17 cellular contexts compared by ENCODE assay signal in the genomic region with DNA sequence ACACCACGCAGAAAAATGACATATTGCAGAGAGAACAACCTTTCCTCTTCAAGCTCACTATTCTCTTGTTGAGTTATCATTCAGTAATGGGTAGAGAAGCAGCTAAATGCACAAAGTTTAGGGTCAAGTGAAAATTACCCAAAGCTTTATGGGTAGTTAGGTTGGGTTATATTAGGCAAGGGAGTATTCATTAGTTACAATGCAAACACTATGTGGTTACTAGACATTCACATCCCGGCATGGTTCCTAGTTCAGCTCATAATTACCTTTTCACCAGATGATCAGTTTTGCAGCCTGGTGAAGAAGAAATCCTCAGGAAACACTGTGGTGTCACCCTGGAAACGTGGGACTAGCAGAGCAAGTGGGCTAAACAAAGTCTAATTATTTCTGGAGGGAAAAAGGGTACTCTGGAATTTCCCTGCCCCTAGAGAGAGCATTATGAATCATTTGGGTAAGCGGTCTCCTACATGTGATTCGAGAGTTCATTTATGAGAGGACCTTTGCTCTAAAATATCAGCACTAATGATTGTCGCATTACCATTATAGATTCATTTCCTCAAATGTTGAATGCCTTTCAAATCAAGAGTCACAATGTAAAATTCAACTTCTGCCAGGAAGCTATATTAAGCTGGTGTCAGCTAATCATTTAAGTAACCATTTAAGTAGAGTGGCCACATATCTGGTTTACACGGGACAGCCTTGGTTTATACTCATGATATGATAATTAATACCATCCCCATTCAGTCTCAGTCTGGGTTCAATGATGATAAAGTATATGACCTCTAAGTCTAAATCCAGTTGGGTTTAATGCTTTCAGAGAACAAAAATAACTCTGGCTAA.
A peak's percentile ranks its signal among the peaks of the same experiment; 100 is the strongest.
DNase-seq lines count a peak whose midpoint lies in the region; ATAC-seq, FAIRE-seq and TF ChIP-seq lines count a peak whose summit lies in the region.
"Had no signal": no experiment of that assay in that cellular context is flagged by ENCODE, and none has a peak within 500 bp of the region (broad histone marks: within the 10 kb centered on the region; RNA-seq: fewer than 3 reads in every experiment).

No MANE protein-coding gene starts in this region.

- intact Hi-C loops in left colon (cut with DNase I, micrococcal nuclease) = no loop called here
- intact Hi-C loops in activated CD4-positive, alpha-beta T cell treated with anti-CD3 and anti-CD28 coated beads, Interleukin-2, amount 10 ng/mL, durations not matched to agents 24 days and 14 days (cut with micrococcal nuclease) = no loop called here

- H3K9me3 Mint-ChIP-seq in activated CD4-positive, alpha-beta T cell treated with anti-CD3 and anti-CD28 coated beads, Interleukin-2, amount 10 ng/mL, durations not matched to agents 24 days and 14 days = peaks cover 2% of the 10 kb centered on the region

- no peak for DNase-seq in GM12891 (ENCODE audit: insufficient read length, low spot score)
- DNase-seq in left colon = no peak
- no peak for DNase-seq in G401 (ENCODE audit: low spot score)
- no peak for DNase-seq in activated CD4-positive, alpha-beta T cell treated with anti-CD3 and anti-CD28 coated beads, Interleukin-2, amount 10 ng/mL, durations not matched to agents 24 days and 14 days
- DNase-seq: activated effector memory CD4-positive, alpha-beta T cell treated with anti-CD3 and anti-CD28 coated beads, Interleukin-2, amount 50 U/mL, for 16 hours; cortex of kidney; NCI-H1930; NCI-H82; ovary; small intestine; stomach had no signal

- in situ Hi-C loops in G401 (cut with HindIII; ENCODE audit: low sequenced_read_pairs) = no loop called here

- no peaks in the 10 kb centered on the region for H3K4me1 Mint-ChIP-seq in activated CD4-positive, alpha-beta T cell treated with anti-CD3 and anti-CD28 coated beads, Interleukin-2, amount 10 ng/mL, durations not matched to agents 24 days and 14 days

- H3K4me3 Mint-ChIP-seq in activated CD4-positive, alpha-beta T cell treated with anti-CD3 and anti-CD28 coated beads, Interleukin-2, amount 10 ng/mL, durations not matched to agents 24 days and 14 days = no peak overlapping the region

- H3K27me3 Mint-ChIP-seq in activated CD4-positive, alpha-beta T cell treated with anti-CD3 and anti-CD28 coated beads, Interleukin-2, amount 10 ng/mL, durations not matched to agents 24 days and 14 days = no peaks in the 10 kb centered on the region

- ATAC-seq in GM19452 (IDR thresholded peaks at IDR 0.05; ENCODE audit: unreplicated experiment) (peak; percentile 47), HG02798 (IDR thresholded peaks at IDR 0.05; ENCODE audit: poor library complexity, unreplicated experiment) (peak; percentile 42), HG03565 (IDR thresholded peaks at IDR 0.05; ENCODE audit: unreplicated experiment) (peak; percentile 50), GM21529 (IDR thresholded peaks at IDR 0.05; ENCODE audit: unreplicated experiment) (no peak), left colon (no peak)

- no peak for TF ChIP-seq POLR2A in GM12891 (IDR thresholded peaks at IDR 0.05; ENCODE audit: low read depth, low read length)

- no peak overlapping the region for H3K27ac Mint-ChIP-seq in activated CD4-positive, alpha-beta T cell treated with anti-CD3 and anti-CD28 coated beads, Interleukin-2, amount 10 ng/mL, durations not matched to agents 24 days and 14 days

- no peaks in the 10 kb centered on the region for H3K36me3 Mint-ChIP-seq in activated CD4-positive, alpha-beta T cell treated with anti-CD3 and anti-CD28 coated beads, Interleukin-2, amount 10 ng/mL, durations not matched to agents 24 days and 14 days (ENCODE audit: low read depth)

- FAIRE-seq in GM12891 (lab: Jason Lieb, UNC) = peak; percentile 81
- FAIRE-seq: D721Med, keratinocyte, small intestine had no signal

TF ChIP-seq in GM12891, 5 proteins besides CTCF, POLR2A, EP300 and RAD21:
- peak; percentile 78 for TF ChIP-seq SPI1 (IDR thresholded peaks at IDR 0.05; ENCODE audit: low read depth, low read length)
- no peak for TF ChIP-seq PAX5 (IDR thresholded peaks at IDR 0.05; ENCODE audit: insufficient read depth, low read length, severe bottlenecking)

Comparison
In these comparisons a context has a peak if more than half of its experiments do, and no peak if none do; other contexts are left out.
1. ATAC-seq: peak in GM19452 (single experiment), HG02798 (single experiment) and HG03565 (single experiment); none in GM21529 (single experiment) and left colon (single experiment).